30 cellular contexts compared by ENCODE assay signal in genomic region chr2:207449673-207450072, GRCh38.
"Had no signal": no experiment of that assay in that cellular context is flagged by ENCODE, and none has a peak within 500 bp of the region (broad histone marks: within the 10 kb centered on the region; RNA-seq: fewer than 3 reads in every experiment).

No MANE protein-coding gene starts in this region.

- H3K27ac ChIP-seq: adrenal gland, body of pancreas, esophagus muscularis mucosa, foreskin keratinocyte, gastrocnemius medialis, heart left ventricle had no signal

- ATAC-seq: activated naive CD8-positive, alpha-beta T cell treated with anti-CD3 and anti-CD28 coated beads, Interleukin-2, amount 50 U/mL, for 24 hours; body of pancreas; effector memory CD8-positive, alpha-beta T cell; foreskin keratinocyte; gastrocnemius medialis; heart left ventricle had no signal

- H3K36me3 ChIP-seq: adrenal gland, esophagus muscularis mucosa, gastrocnemius medialis, heart left ventricle had no signal

- H3K27ac Mint-ChIP-seq: activated CD4-positive, alpha-beta memory T cell treated with anti-CD3 and anti-CD28 coated beads, Interleukin-2, amount 10 ng/mL, durations not matched to agents 7 days and 5 days; activated CD4-positive, alpha-beta T cell treated with anti-CD3 and anti-CD28 coated beads, Interleukin-2, amount 10 ng/mL, durations not matched to agents 7 days and 5 days; activated naive CD4-positive, alpha-beta T cell treated with anti-CD3 and anti-CD28 coated beads for 36 hours; activated naive CD4-positive, alpha-beta T cell treated with anti-CD3 and anti-CD28 coated beads, Interleukin-2, amount 50 U/mL, for 24 hours; activated naive CD8-positive, alpha-beta T cell treated with anti-CD3 and anti-CD28 coated beads for 36 hours; activated naive CD8-positive, alpha-beta T cell treated with anti-CD3 and anti-CD28 coated beads, Interleukin-2, amount 50 U/mL, for 24 hours; activated T-cell treated with anti-CD3 and anti-CD28 coated beads, Interleukin-2, amount 50 U/mL, for 24 hours; activated T-helper 1 cell treated with anti-CD3 and anti-CD28 coated beads, Interleukin-12 subunit alpha, Interleukin-12 subunit beta, Interleukin-2, Interleukin-4 antibody, amounts not matched to agents 30 ng/mL and 10 ng/mL and 1 ng/mL, durations not matched to agents 14 hours and 24 hours and 36 hours; activated T-helper 2 cell treated with anti-CD3 and anti-CD28 coated beads, Interferon-gamma antibody, Interleukin-2, Interleukin-4, amounts not matched to agents 10 μg/mL and 5 μg/mL and 100 μg/mL, durations not matched to agents 14 hours and 24 hours and 36 hours; effector memory CD8-positive, alpha-beta T cell had no signal

- H3K9me3 Mint-ChIP-seq: activated CD4-positive, alpha-beta memory T cell treated with anti-CD3 and anti-CD28 coated beads, Interleukin-2, amount 10 ng/mL, durations not matched to agents 7 days and 5 days; activated naive CD4-positive, alpha-beta T cell treated with anti-CD3 and anti-CD28 coated beads for 36 hours; activated naive CD8-positive, alpha-beta T cell treated with anti-CD3 and anti-CD28 coated beads for 36 hours; activated naive CD8-positive, alpha-beta T cell treated with anti-CD3 and anti-CD28 coated beads, Interleukin-2, amount 50 U/mL, for 24 hours; activated T-cell treated with anti-CD3 and anti-CD28 coated beads, Interleukin-2, amount 50 U/mL, for 24 hours; activated T-helper 1 cell treated with anti-CD3 and anti-CD28 coated beads, Interleukin-12 subunit alpha, Interleukin-12 subunit beta, Interleukin-2, Interleukin-4 antibody, amounts not matched to agents 30 ng/mL and 10 ng/mL and 1 ng/mL, durations not matched to agents 14 hours and 24 hours and 36 hours; effector memory CD8-positive, alpha-beta T cell had no signal

- H3K4me3 ChIP-seq: adrenal gland, body of pancreas, esophagus muscularis mucosa, gastrocnemius medialis, heart left ventricle had no signal

- H3K27me3 ChIP-seq: adrenal gland, body of pancreas, esophagus muscularis mucosa, foreskin keratinocyte, gastrocnemius medialis, heart left ventricle had no signal

- H3K27me3 Mint-ChIP-seq: activated CD4-positive, alpha-beta T cell treated with anti-CD3 and anti-CD28 coated beads, Interleukin-2, amount 10 ng/mL, durations not matched to agents 7 days and 5 days; activated naive CD4-positive, alpha-beta T cell treated with anti-CD3 and anti-CD28 coated beads, Interleukin-2, amount 50 U/mL, for 24 hours; activated naive CD8-positive, alpha-beta T cell treated with anti-CD3 and anti-CD28 coated beads for 36 hours; activated naive CD8-positive, alpha-beta T cell treated with anti-CD3 and anti-CD28 coated beads, Interleukin-2, amount 50 U/mL, for 24 hours; activated T-cell treated with anti-CD3 and anti-CD28 coated beads, Interleukin-2, amount 50 U/mL, for 24 hours had no signal

- H3K4me1 ChIP-seq: adrenal gland, body of pancreas, esophagus muscularis mucosa, gastrocnemius medialis had no signal

- H3K4me3 Mint-ChIP-seq: activated CD4-positive, alpha-beta memory T cell treated with anti-CD3 and anti-CD28 coated beads, Interleukin-2, amount 10 ng/mL, durations not matched to agents 7 days and 5 days; activated CD4-positive, alpha-beta T cell treated with anti-CD3 and anti-CD28 coated beads, Interleukin-2, amount 10 ng/mL, durations not matched to agents 7 days and 5 days; activated naive CD4-positive, alpha-beta T cell treated with anti-CD3 and anti-CD28 coated beads for 36 hours; activated naive CD4-positive, alpha-beta T cell treated with anti-CD3 and anti-CD28 coated beads, Interleukin-2, amount 50 U/mL, for 24 hours; activated naive CD8-positive, alpha-beta T cell treated with anti-CD3 and anti-CD28 coated beads for 36 hours; activated naive CD8-positive, alpha-beta T cell treated with anti-CD3 and anti-CD28 coated beads, Interleukin-2, amount 50 U/mL, for 24 hours; activated T-cell treated with anti-CD3 and anti-CD28 coated beads, Interleukin-2, amount 50 U/mL, for 24 hours; activated T-helper 1 cell treated with anti-CD3 and anti-CD28 coated beads, Interleukin-12 subunit alpha, Interleukin-12 subunit beta, Interleukin-2, Interleukin-4 antibody, amounts not matched to agents 30 ng/mL and 10 ng/mL and 1 ng/mL, durations not matched to agents 14 hours and 24 hours and 36 hours; effector memory CD8-positive, alpha-beta T cell had no signal

- H3K36me3 Mint-ChIP-seq: activated naive CD4-positive, alpha-beta T cell treated with anti-CD3 and anti-CD28 coated beads, Interleukin-2, amount 50 U/mL, for 24 hours had no signal

- DNase-seq: activated CD4-positive, alpha-beta memory T cell treated with anti-CD3 and anti-CD28 coated beads, Interleukin-2, amount 10 ng/mL, durations not matched to agents 7 days and 5 days; activated CD4-positive, alpha-beta T cell treated with anti-CD3 and anti-CD28 coated beads for 1 hour; activated CD4-positive, alpha-beta T cell treated with anti-CD3 and anti-CD28 coated beads for 4 hours; activated CD4-positive, alpha-beta T cell treated with anti-CD3 and anti-CD28 coated beads, Interleukin-2, amount 10 ng/mL, durations not matched to agents 7 days and 5 days; activated CD4-positive, alpha-beta T cell treated with anti-CD3 and anti-CD28 coated beads, Interleukin-2, amount 50 U/mL, for 4 hours; activated CD8-positive, alpha-beta memory T cell treated with anti-CD3 and anti-CD28 coated beads, Interleukin-2, amount 50 U/mL, for 48 hours; activated effector memory CD4-positive, alpha-beta T cell treated with anti-CD3 and anti-CD28 coated beads, Interleukin-2, amount 50 U/mL, for 16 hours; activated naive CD4-positive, alpha-beta T cell treated with anti-CD3 and anti-CD28 coated beads for 36 hours; activated naive CD8-positive, alpha-beta T cell treated with anti-CD3 and anti-CD28 coated beads for 36 hours; activated naive CD8-positive, alpha-beta T cell treated with anti-CD3 and anti-CD28 coated beads, Interleukin-2, amount 50 U/mL, for 24 hours; activated T-cell treated with anti-CD3 and anti-CD28 coated beads for 4 hours; activated T-cell treated with anti-CD3 and anti-CD28 coated beads, Interleukin-2, amount 50 U/mL, for 24 hours; adrenal gland; amygdala; aorta; body of pancreas; caudate nucleus; cortex of kidney; effector CD4-positive, alpha-beta T cell; effector memory CD8-positive, alpha-beta T cell; erythroblast; foreskin keratinocyte; gastrocnemius medialis; glutamatergic neuron; heart left ventricle; T-helper 2 cell had no signal

- H3K4me1 Mint-ChIP-seq: activated CD4-positive, alpha-beta memory T cell treated with anti-CD3 and anti-CD28 coated beads, Interleukin-2, amount 10 ng/mL, durations not matched to agents 7 days and 5 days; activated CD4-positive, alpha-beta T cell treated with anti-CD3 and anti-CD28 coated beads, Interleukin-2, amount 10 ng/mL, durations not matched to agents 7 days and 5 days; activated naive CD4-positive, alpha-beta T cell treated with anti-CD3 and anti-CD28 coated beads, Interleukin-2, amount 50 U/mL, for 24 hours; activated naive CD8-positive, alpha-beta T cell treated with anti-CD3 and anti-CD28 coated beads for 36 hours; activated naive CD8-positive, alpha-beta T cell treated with anti-CD3 and anti-CD28 coated beads, Interleukin-2, amount 50 U/mL, for 24 hours had no signal

- H3K9me3 ChIP-seq: adrenal gland, body of pancreas, esophagus muscularis mucosa, gastrocnemius medialis had no signal
